In genomic region chr18:907171-907879, GRCh38 we compare ENCODE assay signal across 7 cellular contexts. TPM values are rescaled to one million over a fixed set of nuclear protein-coding genes. Genes with fewer than 3 reads are reported as not detected.
A peak's percentile ranks its signal among the peaks of the same experiment; 100 is the strongest.
DNase-seq lines count a peak whose midpoint lies in the region; ATAC-seq and TF ChIP-seq lines count a peak whose summit lies in the region.

No MANE protein-coding gene starts in this region.

- H3K4me3 Mint-ChIP-seq in T-helper 17 cell: peak overlapping the region; percentile 82

- ATAC-seq in T-helper 17 cell (peak; percentile 49), heart left ventricle (peak in 3 of 4 donors; percentile 20 to 72 (median 41)), GM18868 (IDR thresholded peaks at IDR 0.05; ENCODE audit: unreplicated experiment) (no peak)

- no peaks in the 10 kb centered on the region for H3K36me3 ChIP-seq in heart left ventricle

- H3K27ac Mint-ChIP-seq in T-helper 17 cell: no peak overlapping the region

- peaks cover 5 to 51% (median 29%) of the 10 kb centered on the region in 12 donors for H3K4me1 ChIP-seq in heart left ventricle

- 1 to 2% (median 1%) methylated on average over 19 to 72 of the region's 72 CpGs for WGBS in heart left ventricle, 4 donors

- H3K27me3 Mint-ChIP-seq in T-helper 17 cell: peaks cover 78% of the 10 kb centered on the region

- TF ChIP-seq CTCF in heart left ventricle (IDR thresholded peaks at IDR 0.05) (no peak), retinal pigment epithelial cell (conservative IDR thresholded peaks at IDR 0.05; ENCODE audit: low read depth, low read length) (no peak)

- TF ChIP-seq POLR2A in heart left ventricle (IDR thresholded peaks at IDR 0.05): no peak

- peaks cover 53 to 100% (median 87%) of the 10 kb centered on the region in 9 donors for H3K27me3 ChIP-seq in heart left ventricle

- H3K4me3 ChIP-seq in heart left ventricle (peak overlapping the region; percentile 24 to 54 (median 44)), retinal pigment epithelial cell (ENCODE audit: low read length) (peak overlapping the region; percentile 46)

- peak; percentile 74 for DNase-seq in HuH-7.5 (ENCODE audit: low spot score)
- no peak for DNase-seq in T-helper 17 cell
- no peak for DNase-seq in heart left ventricle
- DNase-seq in retinal pigment epithelial cell (ENCODE audit: low read depth): no peak
- no peak for DNase-seq in NCI-H524 treated with DMSO at 0.1 percent for 48 hours (lab: John Stamatoyannopoulos, UW)
- no peak for DNase-seq in GM19240 (ENCODE audit: insufficient read length, low spot score)

- peaks cover 8% of the 10 kb centered on the region for H3K36me3 Mint-ChIP-seq in T-helper 17 cell (ENCODE audit: low read depth)

- no peaks in the 10 kb centered on the region for H3K9me3 ChIP-seq in T-helper 17 cell (ENCODE audit: control insufficient read depth, low read length, poor library complexity, severe bottlenecking)
- no peaks in the 10 kb centered on the region for H3K9me3 ChIP-seq in heart left ventricle

- intact Hi-C loops in heart left ventricle (cut with DNase I): no loop called here

- peaks cover 6% of the 10 kb centered on the region for H3K4me1 Mint-ChIP-seq in T-helper 17 cell

- H3K27ac ChIP-seq in heart left ventricle: no peak overlapping the region

RNA-seq across cellular contexts. Expression of gene ADCYAP1, which starts 2.7 kb away (rescaled TPM):
- total RNA-seq in T-helper 17 cell (not detected), heart left ventricle (1 to 10 TPM in 1 of 9 donors, under 1 TPM in 4, not detected in 4; 0.08 to 2.5 (median 0.32) TPM)
- polyA plus RNA-seq in heart left ventricle: under 1 TPM in 1 of 2 donors, not detected in 1; 0.15 TPM
